8 cellular contexts compared by ENCODE assay signal in genomic region chr3:100796556-100796955, GRCh38.
DNase-seq lines count a peak whose midpoint lies in the region; ATAC-seq, FAIRE-seq and TF ChIP-seq lines count a peak whose summit lies in the region.

No MANE protein-coding gene starts in this region.

- H3K4me3 Mint-ChIP-seq in T-helper 17 cell: no peak overlapping the region

- H3K27ac Mint-ChIP-seq in T-helper 17 cell: peak overlapping the region; percentile 19

- H3K36me3 Mint-ChIP-seq in T-helper 17 cell (ENCODE audit: low read depth): no peaks in the 10 kb centered on the region

- ATAC-seq in T-helper 17 cell: no peak
- ATAC-seq in HG03460 (IDR thresholded peaks at IDR 0.05; ENCODE audit: unreplicated experiment): no peak

- FAIRE-seq in GM12891 (lab: Jason Lieb, UNC): no peak

- no peak for TF ChIP-seq POLR2A in GM12891 (IDR thresholded peaks at IDR 0.05; ENCODE audit: low read depth, low read length)

- peaks cover 8% of the 10 kb centered on the region for H3K27me3 Mint-ChIP-seq in T-helper 17 cell

- no peaks in the 10 kb centered on the region for H3K9me3 ChIP-seq in T-helper 17 cell (ENCODE audit: control insufficient read depth, low read length, poor library complexity, severe bottlenecking)

- peaks cover 6% of the 10 kb centered on the region for H3K4me1 Mint-ChIP-seq in T-helper 17 cell

- DNase-seq in COLO829 (ENCODE audit: low spot score) (peak; percentile 6), HCEC 1CT (peak; percentile 66), T-helper 17 cell (no peak), iris pigment epithelial cell (ENCODE audit: low read depth) (peak; percentile 52), GM12891 (ENCODE audit: insufficient read length, low spot score) (no peak)
- no peak for DNase-seq in activated naive CD4-positive, alpha-beta T cell treated with anti-CD3 and anti-CD28 coated beads, Interleukin-2, amount 50 U/mL, for 16 hours
- DNase-seq in stimulated activated CD4-positive, alpha-beta T cell treated with anti-CD3 and anti-CD28 coated beads, Interleukin-2, amount 100 ng/mL, for 24 hours: no peak

TF ChIP-seq in GM12891, 5 proteins besides CTCF, POLR2A, EP300 and RAD21:
- TF ChIP-seq PAX5 (IDR thresholded peaks at IDR 0.05; ENCODE audit: insufficient read depth, low read length, severe bottlenecking): no peak
- no peak for TF ChIP-seq TAF1 (IDR thresholded peaks at IDR 0.05; ENCODE audit: low read depth, low read length)
- no peak for TF ChIP-seq POU2F2 (IDR thresholded peaks at IDR 0.05; ENCODE audit: low read depth, low read length)

Comparison
In these comparisons a context has a peak if more than half of its experiments do, and no peak if none do; other contexts are left out.
1. DNase-seq: peak in COLO829 (single experiment), HCEC 1CT (single experiment) and iris pigment epithelial cell (single experiment); none in T-helper 17 cell (0 of 3), activated naive CD4-positive, alpha-beta T cell treated with anti-CD3 and anti-CD28 coated beads, Interleukin-2, amount 50 U/mL, for 16 hours (single experiment), stimulated activated CD4-positive, alpha-beta T cell treated with anti-CD3 and anti-CD28 coated beads, Interleukin-2, amount 100 ng/mL, for 24 hours (0 of 2) and GM12891 (single experiment).